In the genomic region with DNA sequence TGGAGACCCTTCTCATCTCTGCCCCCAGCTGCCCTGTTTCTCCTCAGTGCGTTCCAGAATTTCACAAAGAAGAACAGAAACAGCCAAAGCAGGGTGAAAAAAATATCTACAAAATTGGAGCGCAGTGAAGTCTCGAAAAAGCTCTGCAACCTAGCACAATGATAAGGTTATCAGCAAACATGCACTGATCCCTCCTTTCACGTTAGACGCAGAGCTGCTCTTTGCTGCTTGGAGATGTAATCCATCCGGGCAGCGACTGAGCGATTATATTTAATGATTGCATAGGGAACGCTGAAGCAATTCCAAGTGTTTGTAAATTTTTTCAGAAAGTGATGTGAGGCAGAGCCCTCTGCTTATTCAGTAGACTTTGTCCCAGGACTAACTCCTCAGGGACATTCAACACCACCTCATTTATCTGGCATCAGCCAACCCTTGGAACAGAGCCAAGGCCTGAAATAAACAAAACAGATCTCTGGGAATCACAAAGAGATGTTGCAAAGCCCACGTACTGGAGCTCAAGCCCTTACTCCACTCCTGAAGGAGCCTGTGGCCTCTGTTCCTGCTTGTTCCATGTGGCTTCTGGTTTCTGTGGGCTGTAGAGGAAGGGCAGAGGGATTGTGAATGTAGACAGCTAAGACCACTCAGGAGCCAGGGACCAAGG, we compare ENCODE assay signal across 17 cellular contexts.
DNase-seq lines count a peak whose midpoint lies in the region; ATAC-seq lines count a peak whose summit lies in the region.
"Had no signal": no experiment of that assay in that cellular context is flagged by ENCODE, and none has a peak within 500 bp of the region (broad histone marks: within the 10 kb centered on the region; RNA-seq: fewer than 3 reads in every experiment).

No MANE protein-coding gene starts in this region.

- no peak overlapping the region for H3K4me3 Mint-ChIP-seq in stimulated activated effector memory CD8-positive, alpha-beta T cell treated with anti-CD3 and anti-CD28 coated beads, Interleukin-12 subunit alpha, Interleukin-12 subunit beta, amount 100 ng/mL, for 72 hours
- H3K4me3 Mint-ChIP-seq: activated naive CD4-positive, alpha-beta T cell treated with anti-CD3 and anti-CD28 coated beads for 36 hours had no signal

- H3K4me3 ChIP-seq in H7 (ENCODE audit: insufficient read depth, low read depth, low read length) = no peak overlapping the region
- H3K4me3 ChIP-seq: SJCRH30, uterus had no signal

- H3K27ac Mint-ChIP-seq in stimulated activated effector memory CD8-positive, alpha-beta T cell treated with anti-CD3 and anti-CD28 coated beads, Interleukin-12 subunit alpha, Interleukin-12 subunit beta, amount 100 ng/mL, for 72 hours = no peak overlapping the region
- H3K27ac Mint-ChIP-seq: activated naive CD4-positive, alpha-beta T cell treated with anti-CD3 and anti-CD28 coated beads for 36 hours; progenitor cell of endocrine pancreas had no signal

- peaks cover 1% of the 10 kb centered on the region for H3K4me1 Mint-ChIP-seq in stimulated activated effector memory CD8-positive, alpha-beta T cell treated with anti-CD3 and anti-CD28 coated beads, Interleukin-12 subunit alpha, Interleukin-12 subunit beta, amount 100 ng/mL, for 72 hours

- H3K9me3 Mint-ChIP-seq in stimulated activated effector memory CD8-positive, alpha-beta T cell treated with anti-CD3 and anti-CD28 coated beads, Interleukin-12 subunit alpha, Interleukin-12 subunit beta, amount 100 ng/mL, for 72 hours = no peaks in the 10 kb centered on the region
- H3K9me3 Mint-ChIP-seq: activated naive CD4-positive, alpha-beta T cell treated with anti-CD3 and anti-CD28 coated beads for 36 hours had no signal

- no peaks in the 10 kb centered on the region for H3K36me3 Mint-ChIP-seq in stimulated activated effector memory CD8-positive, alpha-beta T cell treated with anti-CD3 and anti-CD28 coated beads, Interleukin-12 subunit alpha, Interleukin-12 subunit beta, amount 100 ng/mL, for 72 hours

- intact Hi-C loops in Right ventricle myocardium superior (cut with DNase I) (no loop called here), cardiac septum (cut with DNase I) (no loop called here), left cardiac atrium (cut with DNase I) (no loop called here)

- H3K27me3 ChIP-seq in H7 (ENCODE audit: control insufficient read depth, insufficient read depth, low read length) = no peaks in the 10 kb centered on the region
- H3K27me3 ChIP-seq: SJCRH30, uterus had no signal

- no peak for DNase-seq in Right ventricle myocardium superior
- DNase-seq in cardiac septum (ENCODE audit: low spot score) = no peak
- DNase-seq in NCI-H510A treated with DMSO at 0.1 percent for 48 hours (lab: John Stamatoyannopoulos, UW) = peak; percentile 29
- DNase-seq in left cardiac atrium = no peak
- no peak for DNase-seq in stimulated activated effector memory CD8-positive, alpha-beta T cell treated with anti-CD3 and anti-CD28 coated beads, Interleukin-12 subunit alpha, Interleukin-12 subunit beta, amount 100 ng/mL, for 72 hours (ENCODE audit: low spot score in 2 of 2)
- no peak for DNase-seq in H7
- no peak for DNase-seq in kidney tubule cell (ENCODE audit: low spot score)
- DNase-seq: activated naive CD4-positive, alpha-beta T cell treated with anti-CD3 and anti-CD28 coated beads for 36 hours; caudate nucleus; EL; midbrain; NK-92 treated with Interleukin-12 subunit alpha and Interleukin-12 subunit beta, amount 100 ng/mL, for 24 hours; stimulated activated CD4-positive, alpha-beta T cell treated with anti-CD3 and anti-CD28 coated beads, Interleukin-2, amount 100 ng/mL, for 24 hours; uterus had no signal

- H3K36me3 ChIP-seq in H7 (replicated peaks; ENCODE audit: control insufficient read depth, insufficient read depth, low read length) = no peaks in the 10 kb centered on the region
- H3K36me3 ChIP-seq: SJCRH30, uterus had no signal

- ATAC-seq in Right ventricle myocardium superior (ENCODE audit: poor library complexity) (peak; percentile 64), left cardiac atrium (peak; percentile 57 to 75), GM18907 (IDR thresholded peaks at IDR 0.05; ENCODE audit: unreplicated experiment) (no peak)
- no peak for ATAC-seq in stimulated activated effector memory CD8-positive, alpha-beta T cell treated with anti-CD3 and anti-CD28 coated beads, Interleukin-12 subunit alpha, Interleukin-12 subunit beta, amount 100 ng/mL, for 72 hours

Comparison
In these comparisons a context has a peak if more than half of its experiments do, and no peak if none do; other contexts are left out.
1. ATAC-seq: peak in Right ventricle myocardium superior (single experiment) and left cardiac atrium (2 of 2); none in stimulated activated effector memory CD8-positive, alpha-beta T cell treated with anti-CD3 and anti-CD28 coated beads, Interleukin-12 subunit alpha, Interleukin-12 subunit beta, amount 100 ng/mL, for 72 hours (single experiment) and GM18907 (single experiment).